ENCODE assay signal across 1 cellular context in the genomic region with DNA sequence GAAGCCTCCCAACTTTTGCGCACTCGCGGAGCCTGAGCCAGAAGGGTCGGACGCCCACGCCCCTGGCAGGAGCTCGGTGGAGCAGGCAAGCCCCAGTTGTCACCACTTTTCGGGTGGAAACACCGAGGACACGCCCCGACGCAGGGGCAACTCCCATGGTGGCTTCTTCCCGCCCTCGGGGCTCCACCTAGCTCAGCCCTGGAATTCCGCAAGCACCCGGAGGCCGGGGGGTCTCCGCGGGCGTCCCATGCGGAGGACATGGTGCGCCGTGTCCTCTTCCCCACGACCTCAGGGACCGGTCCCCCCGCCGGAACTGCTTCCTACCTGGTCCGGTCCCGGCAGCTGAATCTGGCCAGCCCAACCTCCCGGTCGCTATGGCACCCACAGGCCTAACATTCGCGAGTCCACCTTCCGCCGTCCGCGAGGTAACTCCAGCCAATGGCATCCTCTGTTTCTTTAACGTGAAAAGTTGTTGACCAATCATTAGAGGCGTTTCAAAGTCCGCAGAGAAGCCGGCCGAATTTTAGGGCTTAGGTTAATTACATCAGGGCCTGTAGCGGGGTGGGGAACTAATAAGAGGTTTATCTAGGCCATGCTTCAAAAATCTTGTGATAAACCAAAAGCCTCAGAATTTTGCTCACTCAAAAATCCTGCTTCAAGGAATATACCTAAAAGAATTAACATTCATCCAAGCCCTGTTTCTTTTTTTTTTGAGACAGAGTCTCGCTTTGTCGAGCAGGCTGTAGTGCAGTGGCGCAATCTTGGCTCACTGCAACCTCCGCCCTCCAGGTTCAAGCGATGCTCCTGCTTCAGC.
TF ChIP-seq lines count a peak whose summit lies in the region.

A gene with protein sequence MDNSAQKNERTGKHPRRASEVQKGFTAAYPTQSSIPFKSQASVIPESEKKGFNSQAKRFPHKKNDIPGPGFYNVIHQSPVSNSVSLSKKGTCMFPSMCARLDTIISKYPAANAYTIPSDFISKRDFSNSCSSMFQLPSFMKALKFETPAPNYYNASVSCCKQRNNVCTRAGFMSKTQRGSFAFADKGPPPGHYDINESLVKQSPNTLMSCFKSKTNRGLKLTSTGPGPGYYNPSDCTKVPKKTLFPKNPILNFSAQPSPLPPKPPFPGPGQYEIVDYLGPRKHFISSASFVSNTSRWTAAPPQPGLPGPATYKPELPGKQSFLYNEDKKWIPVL (minus strand): TSS at position 433 of the 814 bp plus-strand sequence. CDS start 12,394 bp downstream, outside the sequence.

TF ChIP-seq in K562, 482 proteins besides CTCF, POLR2A, EP300 and RAD21 (continued from another document and continues in another):
- peak; percentile 43; the same call in 1 of the 2 replicates for TF ChIP-seq NFRKB (IDR thresholded peaks at IDR 0.05; ENCODE audit: low read depth)
- TF ChIP-seq ZBTB33 (CRISPR knock-in tag; IDR thresholded peaks at IDR 0.05): no peak
- TF ChIP-seq POLR2B (IDR thresholded peaks at IDR 0.05; ENCODE audit: low read depth, partially characterized antibody): peak; percentile 75
- no peak; the same call in 1 of the 2 replicates for TF ChIP-seq BHLHE40 (IDR thresholded peaks at IDR 0.05; ENCODE audit: low read length)
- TF ChIP-seq ATF1 (CRISPR knock-in tag; IDR thresholded peaks at IDR 0.05): no peak
- TF ChIP-seq ATF1 (tag; IDR thresholded peaks at IDR 0.05): peak; percentile 54
- TF ChIP-seq, protein P1, sequence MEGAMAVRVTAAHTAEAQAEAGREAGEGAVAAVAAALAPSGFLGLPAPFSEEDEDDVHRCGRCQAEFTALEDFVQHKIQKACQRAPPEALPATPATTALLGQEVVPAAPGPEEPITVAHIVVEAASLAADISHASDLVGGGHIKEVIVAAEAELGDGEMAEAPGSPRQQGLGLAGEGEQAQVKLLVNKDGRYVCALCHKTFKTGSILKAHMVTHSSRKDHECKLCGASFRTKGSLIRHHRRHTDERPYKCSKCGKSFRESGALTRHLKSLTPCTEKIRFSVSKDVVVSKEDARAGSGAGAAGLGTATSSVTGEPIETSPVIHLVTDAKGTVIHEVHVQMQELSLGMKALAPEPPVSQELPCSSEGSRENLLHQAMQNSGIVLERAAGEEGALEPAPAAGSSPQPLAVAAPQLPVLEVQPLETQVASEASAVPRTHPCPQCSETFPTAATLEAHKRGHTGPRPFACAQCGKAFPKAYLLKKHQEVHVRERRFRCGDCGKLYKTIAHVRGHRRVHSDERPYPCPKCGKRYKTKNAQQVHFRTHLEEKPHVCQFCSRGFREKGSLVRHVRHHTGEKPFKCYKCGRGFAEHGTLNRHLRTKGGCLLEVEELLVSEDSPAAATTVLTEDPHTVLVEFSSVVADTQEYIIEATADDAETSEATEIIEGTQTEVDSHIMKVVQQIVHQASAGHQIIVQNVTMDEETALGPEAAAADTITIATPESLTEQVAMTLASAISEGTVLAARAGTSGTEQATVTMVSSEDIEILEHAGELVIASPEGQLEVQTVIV (CRISPR knock-in tag; IDR thresholded peaks at IDR 0.05; ENCODE audit: borderline replicate concordance): no peak
- peak; percentile 91 for TF ChIP-seq POLR2G (IDR thresholded peaks at IDR 0.05; ENCODE audit: low read depth, low read length)
- TF ChIP-seq, protein P2, sequence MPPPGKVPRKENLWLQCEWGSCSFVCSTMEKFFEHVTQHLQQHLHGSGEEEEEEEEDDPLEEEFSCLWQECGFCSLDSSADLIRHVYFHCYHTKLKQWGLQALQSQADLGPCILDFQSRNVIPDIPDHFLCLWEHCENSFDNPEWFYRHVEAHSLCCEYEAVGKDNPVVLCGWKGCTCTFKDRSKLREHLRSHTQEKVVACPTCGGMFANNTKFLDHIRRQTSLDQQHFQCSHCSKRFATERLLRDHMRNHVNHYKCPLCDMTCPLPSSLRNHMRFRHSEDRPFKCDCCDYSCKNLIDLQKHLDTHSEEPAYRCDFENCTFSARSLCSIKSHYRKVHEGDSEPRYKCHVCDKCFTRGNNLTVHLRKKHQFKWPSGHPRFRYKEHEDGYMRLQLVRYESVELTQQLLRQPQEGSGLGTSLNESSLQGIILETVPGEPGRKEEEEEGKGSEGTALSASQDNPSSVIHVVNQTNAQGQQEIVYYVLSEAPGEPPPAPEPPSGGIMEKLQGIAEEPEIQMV (tag; conservative IDR thresholded peaks at IDR 0.05; ENCODE audit: low read depth): peak; percentile 100
- no peak for TF ChIP-seq MITF (IDR thresholded peaks at IDR 0.05)
- peak; percentile 66 for TF ChIP-seq CHD2 (IDR thresholded peaks at IDR 0.05; ENCODE audit: low read depth, low read length)
- peak in 1 of 2 experiments; percentile 59; a peak in 1 of 4 replicates for TF ChIP-seq SIN3A (IDR thresholded peaks at IDR 0.05; ENCODE audit: borderline replicate concordance in 2 of 2, control insufficient read depth in 1 of 2, low read depth in 2 of 2, low read length in 2 of 2)
- TF ChIP-seq SMARCE1 (IDR thresholded peaks at IDR 0.05): no peak
- peak; percentile 56 for TF ChIP-seq VEZF1 (CRISPR knock-in tag; IDR thresholded peaks at IDR 0.05)
- peak; percentile 89 for TF ChIP-seq ETV5 (CRISPR knock-in tag; IDR thresholded peaks at IDR 0.05; ENCODE audit: low read depth)
- peak; percentile 71; the same call in 1 of the 2 replicates for TF ChIP-seq CTBP1 (IDR thresholded peaks at IDR 0.05; ENCODE audit: borderline replicate concordance)
- peak; percentile 88 for TF ChIP-seq FOS (IDR thresholded peaks at IDR 0.05; ENCODE audit: extremely low read depth, insufficient read length)
- 0 out of 2 replicates have a peak, but pooled peaks have one; percentile 32 for TF ChIP-seq RHOXF2B (CRISPR knock-in tag; conservative IDR thresholded peaks at IDR 0.05)
- TF ChIP-seq ZZZ3 (IDR thresholded peaks at IDR 0.05): no peak
- TF ChIP-seq RBFOX2 (IDR thresholded peaks at IDR 0.05; ENCODE audit: low read depth, low read length): peak; percentile 84
- TF ChIP-seq, protein P3, sequence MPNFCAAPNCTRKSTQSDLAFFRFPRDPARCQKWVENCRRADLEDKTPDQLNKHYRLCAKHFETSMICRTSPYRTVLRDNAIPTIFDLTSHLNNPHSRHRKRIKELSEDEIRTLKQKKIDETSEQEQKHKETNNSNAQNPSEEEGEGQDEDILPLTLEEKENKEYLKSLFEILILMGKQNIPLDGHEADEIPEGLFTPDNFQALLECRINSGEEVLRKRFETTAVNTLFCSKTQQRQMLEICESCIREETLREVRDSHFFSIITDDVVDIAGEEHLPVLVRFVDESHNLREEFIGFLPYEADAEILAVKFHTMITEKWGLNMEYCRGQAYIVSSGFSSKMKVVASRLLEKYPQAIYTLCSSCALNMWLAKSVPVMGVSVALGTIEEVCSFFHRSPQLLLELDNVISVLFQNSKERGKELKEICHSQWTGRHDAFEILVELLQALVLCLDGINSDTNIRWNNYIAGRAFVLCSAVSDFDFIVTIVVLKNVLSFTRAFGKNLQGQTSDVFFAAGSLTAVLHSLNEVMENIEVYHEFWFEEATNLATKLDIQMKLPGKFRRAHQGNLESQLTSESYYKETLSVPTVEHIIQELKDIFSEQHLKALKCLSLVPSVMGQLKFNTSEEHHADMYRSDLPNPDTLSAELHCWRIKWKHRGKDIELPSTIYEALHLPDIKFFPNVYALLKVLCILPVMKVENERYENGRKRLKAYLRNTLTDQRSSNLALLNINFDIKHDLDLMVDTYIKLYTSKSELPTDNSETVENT (CRISPR knock-in tag; IDR thresholded peaks at IDR 0.05): peak; percentile 89; the same call in 1 of the 2 replicates
- TF ChIP-seq ESRRA (IDR thresholded peaks at IDR 0.05; ENCODE audit: borderline replicate concordance, low read depth): peak; percentile 69
- no peak for TF ChIP-seq ZNF644 (tag; IDR thresholded peaks at IDR 0.05; ENCODE audit: low read depth)
- TF ChIP-seq NFIC (IDR thresholded peaks at IDR 0.05): peak; percentile 41; the same call in 1 of the 2 replicates
- TF ChIP-seq MYC (IDR thresholded peaks at IDR 0.05; ENCODE audit: low read depth, low read length): peak; percentile 70; the same call in 1 of the 2 replicates
- no peak for TF ChIP-seq MYC (CRISPR knock-in tag; IDR thresholded peaks at IDR 0.05; ENCODE audit: borderline replicate concordance, low read depth)
- TF ChIP-seq, protein P4, sequence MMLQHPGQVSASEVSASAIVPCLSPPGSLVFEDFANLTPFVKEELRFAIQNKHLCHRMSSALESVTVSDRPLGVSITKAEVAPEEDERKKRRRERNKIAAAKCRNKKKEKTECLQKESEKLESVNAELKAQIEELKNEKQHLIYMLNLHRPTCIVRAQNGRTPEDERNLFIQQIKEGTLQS (IDR thresholded peaks at IDR 0.05): no peak
- TF ChIP-seq, protein P4 (CRISPR knock-in tag; conservative IDR thresholded peaks at IDR 0.05): no peak
- peak; percentile 51 for TF ChIP-seq DPF2 (IDR thresholded peaks at IDR 0.05)
- 0 out of 2 replicates have a peak, but pooled peaks have one; percentile 10 for TF ChIP-seq KLF6 (CRISPR knock-in tag; IDR thresholded peaks at IDR 0.05; ENCODE audit: borderline replicate concordance)
- TF ChIP-seq ZFPM2 (CRISPR knock-in tag; IDR thresholded peaks at IDR 0.05): 0 out of 2 replicates have a peak, but pooled peaks have one; percentile 83
- no peak for TF ChIP-seq CREB3 (tag; conservative IDR thresholded peaks at IDR 0.05; ENCODE audit: low read depth)
- TF ChIP-seq, protein P5, sequence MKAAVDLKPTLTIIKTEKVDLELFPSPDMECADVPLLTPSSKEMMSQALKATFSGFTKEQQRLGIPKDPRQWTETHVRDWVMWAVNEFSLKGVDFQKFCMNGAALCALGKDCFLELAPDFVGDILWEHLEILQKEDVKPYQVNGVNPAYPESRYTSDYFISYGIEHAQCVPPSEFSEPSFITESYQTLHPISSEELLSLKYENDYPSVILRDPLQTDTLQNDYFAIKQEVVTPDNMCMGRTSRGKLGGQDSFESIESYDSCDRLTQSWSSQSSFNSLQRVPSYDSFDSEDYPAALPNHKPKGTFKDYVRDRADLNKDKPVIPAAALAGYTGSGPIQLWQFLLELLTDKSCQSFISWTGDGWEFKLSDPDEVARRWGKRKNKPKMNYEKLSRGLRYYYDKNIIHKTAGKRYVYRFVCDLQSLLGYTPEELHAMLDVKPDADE (conservative IDR thresholded peaks at IDR 0.05; ENCODE audit: control insufficient read depth, low read depth, low read length): peak; percentile 89
- TF ChIP-seq POLR3A (IDR thresholded peaks at IDR 0.05; ENCODE audit: borderline replicate concordance, extremely low read depth, insufficient read depth, insufficient read length): no peak
- TF ChIP-seq RBM22 (IDR thresholded peaks at IDR 0.05; ENCODE audit: low read depth, low read length, poor library complexity, severe bottlenecking): peak; percentile 82
- TF ChIP-seq FIP1L1 (IDR thresholded peaks at IDR 0.05; ENCODE audit: low read depth, low read length, poor library complexity, severe bottlenecking): peak; percentile 50
- TF ChIP-seq SAP30 (IDR thresholded peaks at IDR 0.05; ENCODE audit: borderline replicate concordance, insufficient read depth, low read depth, low read length, poor library complexity, severe bottlenecking): peak; percentile 58
- no peak for TF ChIP-seq ZNF444 (CRISPR knock-in tag; IDR thresholded peaks at IDR 0.05)
- TF ChIP-seq HDAC1 (IDR thresholded peaks at IDR 0.05): peak in 1 of 2 experiments; percentile 88; a peak in 2 of 4 replicates
- TF ChIP-seq RB1 (IDR thresholded peaks at IDR 0.05; ENCODE audit: low read depth): peak; percentile 92
